Comparison of ENCODE assay signal across 9 cellular contexts in the genomic region with DNA sequence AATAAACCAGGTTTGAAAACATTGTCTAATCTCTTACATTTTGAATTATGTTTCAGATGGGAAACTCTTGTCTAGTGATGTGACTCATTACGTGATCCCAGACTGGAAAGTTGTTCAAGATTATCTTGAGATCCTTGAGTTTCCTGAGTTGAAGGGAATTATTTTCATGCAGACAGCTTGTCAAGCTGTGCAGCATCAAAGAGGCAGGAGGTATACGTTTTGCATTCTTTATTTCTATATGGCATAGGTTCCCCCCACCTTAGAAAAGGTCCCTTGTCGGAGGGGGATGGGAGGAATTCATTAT. TPM values are rescaled to one million over a fixed set of nuclear protein-coding genes. Genes with fewer than 3 reads are reported as not detected.
A peak's percentile ranks its signal among the peaks of the same experiment; 100 is the strongest.
DNase-seq lines count a peak whose midpoint lies in the region; ATAC-seq and TF ChIP-seq lines count a peak whose summit lies in the region.
"Had no signal": no experiment of that assay in that cellular context is flagged by ENCODE, and none has a peak within 500 bp of the region (broad histone marks: within the 10 kb centered on the region; RNA-seq: fewer than 3 reads in every experiment).

No MANE protein-coding gene starts in this region.

- CTCF ChIA-PET in activated B cell treated with CpG ODN at 0.5 μM for 24 hours (lab: Charles Lee) = interaction anchor here (1.3 to 4.8 kb wide), 2 partner anchors 10 to 204 kb away, joined by 3 to 17 read pairs; no protein-coding TSS in a partner anchor

- TF ChIP-seq CTCF in cardiac muscle cell (IDR thresholded peaks at IDR 0.05; ENCODE audit: low read depth, low read length) (no peak), activated B cell treated with CpG ODN at 0.5 μM for 24 hours (IDR thresholded peaks at IDR 0.05) (no peak), transverse colon (IDR thresholded peaks at IDR 0.05) (no peak)

- H3K9me3 ChIP-seq in cardiac muscle cell (ENCODE audit: low read depth) (no peaks in the 10 kb centered on the region), transverse colon (no peaks in the 10 kb centered on the region)

- DNase-seq in cardiac muscle cell (ENCODE audit: low read depth in 1 of 2, low spot score in 1 of 2) (peak in 1 of 2 donors; percentile 42), Right ventricle myocardium superior (no peak), activated B cell treated with CpG ODN at 0.5 μM for 24 hours (no peak), iris pigment epithelial cell (ENCODE audit: low read depth) (peak; percentile 55), transverse colon (no peak), NCI-H446 treated with DMSO at 0.1 percent for 48 hours (lab: John Stamatoyannopoulos, UW) (no peak), foreskin melanocyte (no peak)
- DNase-seq: NK-92 treated with Interleukin-12 subunit alpha and Interleukin-12 subunit beta, amount 100 ng/mL, for 24 hours had no signal

- H3K27ac Mint-ChIP-seq in activated B cell treated with CpG ODN at 0.5 μM for 24 hours = peak overlapping the region; percentile 81

- ATAC-seq in Right ventricle myocardium superior (ENCODE audit: poor library complexity) = no peak
- no peak for ATAC-seq in activated B cell treated with CpG ODN at 0.5 μM for 24 hours (ENCODE audit: low read depth)
- no peak for ATAC-seq in HG03159 (IDR thresholded peaks at IDR 0.05; ENCODE audit: unreplicated experiment)

- POLR2A ChIA-PET in activated B cell treated with CpG ODN at 0.5 μM for 24 hours (lab: Charles Lee) = interaction anchor here (0.6 to 2.1 kb wide), 9 partner anchors 59 to 1262 kb away, joined by 3 to 11 read pairs (median 5); a partner anchor contains a TSS

- WGBS in transverse colon (ENCODE audit: low coverage in 1 of 2), 2 donors = 28 to 58% methylated on average over 2 to 3 of the region's 3 CpGs

- H3K36me3 Mint-ChIP-seq in activated B cell treated with CpG ODN at 0.5 μM for 24 hours (ENCODE audit: low read depth) = peaks cover 17% of the 10 kb centered on the region

- H3K4me1 ChIP-seq in cardiac muscle cell (ENCODE audit: low read depth) (peaks cover 30% of the 10 kb centered on the region), transverse colon (peaks cover 16 to 32% (median 24%) of the 10 kb centered on the region in 4 donors)

- peak overlapping the region; percentile 91 for H3K27ac ChIP-seq in cardiac muscle cell
- peak overlapping the region; percentile 93 to 97 (median 96) for H3K27ac ChIP-seq in transverse colon

- TF ChIP-seq EP300 in transverse colon (IDR thresholded peaks at IDR 0.05; ENCODE audit: low read depth) = no peak

- no peaks in the 10 kb centered on the region for H3K27me3 Mint-ChIP-seq in activated B cell treated with CpG ODN at 0.5 μM for 24 hours

- H3K4me3 ChIP-seq in cardiac muscle cell = peak overlapping the region; percentile 43
- H3K4me3 ChIP-seq in transverse colon = peak overlapping the region in 1 of 4 donors; percentile 84

- H3K4me3 Mint-ChIP-seq in activated B cell treated with CpG ODN at 0.5 μM for 24 hours = peak overlapping the region; percentile 82

- in situ Hi-C loops in transverse colon (cut with MboI; ENCODE audit: low pct_ligation_motif_present in 1 of 4, low pct_unique_long_range_greater_than_20kb in 1 of 4, low sequenced_read_pairs in 3 of 4) = no loop called here

- peaks cover 28% of the 10 kb centered on the region for H3K4me1 Mint-ChIP-seq in activated B cell treated with CpG ODN at 0.5 μM for 24 hours

- H3K9me3 Mint-ChIP-seq in activated B cell treated with CpG ODN at 0.5 μM for 24 hours = no peaks in the 10 kb centered on the region

- intact Hi-C loops in Right ventricle myocardium superior (cut with DNase I) (loop anchor here (5.0 kb wide), 1 partner anchor 378 kb away; no protein-coding TSS in a partner anchor), activated B cell treated with CpG ODN at 0.5 μM for 24 hours (cut with micrococcal nuclease) (loop anchor here (1.0 to 10.0 kb wide), 5 partner anchors 61 to 990 kb away; a partner anchor contains a TSS), transverse colon (cut with DNase I; ENCODE audit: low total_unique reads) (no loop called here)

- peaks cover 3% of the 10 kb centered on the region for H3K36me3 ChIP-seq in cardiac muscle cell
- H3K36me3 ChIP-seq in transverse colon = no peaks in the 10 kb centered on the region

- no peak for TF ChIP-seq POLR2A in transverse colon (IDR thresholded peaks at IDR 0.05)

- H3K27me3 ChIP-seq in cardiac muscle cell (peaks cover 2% of the 10 kb centered on the region), transverse colon (no peaks in the 10 kb centered on the region)

RNA-seq across cellular contexts. Expression of a gene that starts 1.5 kb away (rescaled TPM):
- total RNA-seq in cardiac muscle cell = 27.2 and 37.6 TPM in 2 replicates
- 30.2 and 39.6 TPM in 2 replicates for polyA plus RNA-seq in cardiac muscle cell
- 40.1 TPM for total RNA-seq in Right ventricle myocardium superior
- total RNA-seq in activated B cell treated with CpG ODN at 0.5 μM for 24 hours = 23.8 and 27.2 TPM in 2 replicates
- 10 to 100 TPM; 17.6 to 24.8 (median 24.3) TPM for total RNA-seq in transverse colon

RNA-seq across cellular contexts. Expression of a gene that starts 41.3 kb away (rescaled TPM):
- total RNA-seq in cardiac muscle cell = 0.28 and 0.30 TPM in 2 replicates
- 2.7 TPM in 1 of 2 replicates, not detected in the other for polyA plus RNA-seq in cardiac muscle cell
- not detected for total RNA-seq in Right ventricle myocardium superior
- not detected in 2 replicates for total RNA-seq in activated B cell treated with CpG ODN at 0.5 μM for 24 hours
- under 1 TPM in 1 of 4 donors, not detected in 3; 0.16 TPM for total RNA-seq in transverse colon
